ENCODE assay signal across 10 cellular contexts in genomic region chr9:131671150-131671549, GRCh38.
DNase-seq lines count a peak whose midpoint lies in the region; ATAC-seq, FAIRE-seq and TF ChIP-seq lines count a peak whose summit lies in the region.
"Had no signal": no experiment of that assay in that cellular context is flagged by ENCODE, and none has a peak within 500 bp of the region (broad histone marks: within the 10 kb centered on the region; RNA-seq: fewer than 3 reads in every experiment).

No MANE protein-coding gene starts in this region.

- TF ChIP-seq POLR2A in transverse colon (IDR thresholded peaks at IDR 0.05) (no peak), H54 (IDR thresholded peaks at IDR 0.05; ENCODE audit: low read depth, low read length) (no peak)

- no peak overlapping the region for H3K9ac ChIP-seq in mesendoderm (ENCODE audit: low read length)

- no peak overlapping the region for H4K5ac ChIP-seq in mesendoderm (ENCODE audit: low read length)

- H3K9me3 Mint-ChIP-seq in activated naive CD4-positive, alpha-beta T cell treated with anti-CD3 and anti-CD28 coated beads, Interleukin-2, amount 10 ng/mL, durations not matched to agents 7 days and 5 days = no peaks in the 10 kb centered on the region
- no peaks in the 10 kb centered on the region for H3K9me3 Mint-ChIP-seq in activated naive CD4-positive, alpha-beta T cell treated with anti-CD3 and anti-CD28 coated beads, Interleukin-2, amount 50 U/mL, for 72 hours

- CTCF ChIA-PET in activated naive CD4-positive, alpha-beta T cell treated with anti-CD3 and anti-CD28 coated beads, Interleukin-2, amount 10 ng/mL, durations not matched to agents 7 days and 5 days (lab: Charles Lee) = no interaction called here

- TF ChIP-seq EP300 in transverse colon (IDR thresholded peaks at IDR 0.05; ENCODE audit: low read depth) = no peak

- no peak overlapping the region for H2AK5ac ChIP-seq in mesendoderm (ENCODE audit: low read length)

- peaks cover 78% of the 10 kb centered on the region for H3K4me1 Mint-ChIP-seq in activated naive CD4-positive, alpha-beta T cell treated with anti-CD3 and anti-CD28 coated beads, Interleukin-2, amount 10 ng/mL, durations not matched to agents 7 days and 5 days

- no peak overlapping the region for H3K4me2 ChIP-seq in mesendoderm (ENCODE audit: low read length)

- no peak overlapping the region for H3K23ac ChIP-seq in mesendoderm (ENCODE audit: low read length)

- no CpG with 5 or more reads among the region's 9 CpGs for WGBS in mesendoderm (ENCODE audit: extremely low coverage, insufficient coverage, low lambda C conversion rate)
- WGBS in transverse colon (ENCODE audit: low coverage in 1 of 2), 2 donors = 73 to 75% methylated on average over 2 to 9 of the region's 9 CpGs

- no peak overlapping the region for H3K4me3 Mint-ChIP-seq in activated naive CD4-positive, alpha-beta T cell treated with anti-CD3 and anti-CD28 coated beads, Interleukin-2, amount 10 ng/mL, durations not matched to agents 7 days and 5 days

- no peak overlapping the region for H2BK120ac ChIP-seq in mesendoderm (ENCODE audit: low read depth, low read length)

- FAIRE-seq in H54 (lab: Jason Lieb, UNC) = no peak

- no peak overlapping the region for H4K8ac ChIP-seq in mesendoderm (ENCODE audit: low read depth, low read length)

- H3K27ac ChIP-seq in mesendoderm (ENCODE audit: low read depth, low read length) (no peak overlapping the region), transverse colon (peak overlapping the region; percentile 71 to 87 (median 78))

- peaks cover 33% of the 10 kb centered on the region for H3K79me2 ChIP-seq in mesendoderm (ENCODE audit: control insufficient read depth, insufficient read depth, low read length)

- no peak overlapping the region for H2BK15ac ChIP-seq in mesendoderm (replicated peaks; ENCODE audit: low read depth)

- H3K27ac Mint-ChIP-seq in activated naive CD4-positive, alpha-beta T cell treated with anti-CD3 and anti-CD28 coated beads, Interleukin-2, amount 10 ng/mL, durations not matched to agents 7 days and 5 days = peak overlapping the region; percentile 100
- peak overlapping the region; percentile 13 to 88 for H3K27ac Mint-ChIP-seq in activated naive CD4-positive, alpha-beta T cell treated with anti-CD3 and anti-CD28 coated beads, Interleukin-2, amount 50 U/mL, for 72 hours

- no peak for ATAC-seq in activated naive CD4-positive, alpha-beta T cell treated with anti-CD3 and anti-CD28 coated beads, Interleukin-2, amount 50 U/mL, for 72 hours
- ATAC-seq in HG02870 (IDR thresholded peaks at IDR 0.05; ENCODE audit: unreplicated experiment) = no peak

- H3K36me3 ChIP-seq in mesendoderm (ENCODE audit: control insufficient read depth, insufficient read depth, low read length) = no peaks in the 10 kb centered on the region
- no peaks in the 10 kb centered on the region for H3K36me3 ChIP-seq in transverse colon

- H3K4me3 ChIP-seq in mesendoderm (ENCODE audit: low read length) (no peak overlapping the region), transverse colon (no peak overlapping the region)

- TF ChIP-seq CTCF in transverse colon (IDR thresholded peaks at IDR 0.05) = no peak

- peaks cover 27% of the 10 kb centered on the region for H3K4me1 ChIP-seq in mesendoderm (ENCODE audit: control insufficient read depth, low read depth, low read length)
- peaks cover 40 to 53% (median 41%) of the 10 kb centered on the region in 4 donors for H3K4me1 ChIP-seq in transverse colon

- peak overlapping the region; percentile 24 for H3K18ac ChIP-seq in mesendoderm (ENCODE audit: low read length)

- DNase-seq in activated naive CD4-positive, alpha-beta T cell treated with anti-CD3 and anti-CD28 coated beads, Interleukin-2, amount 10 ng/mL, durations not matched to agents 7 days and 5 days = no peak
- no peak for DNase-seq in activated naive CD4-positive, alpha-beta T cell treated with Interleukin-2 at 50 U/mL for 16 hours
- no peak for DNase-seq in activated naive CD4-positive, alpha-beta T cell treated with anti-CD3 and anti-CD28 coated beads, Interleukin-2, amount 50 U/mL, for 72 hours (ENCODE audit: low spot score in 2 of 2)
- DNase-seq in mesendoderm (peak; percentile 60), transverse colon (no peak), H54 (ENCODE audit: insufficient read length, low spot score) (no peak), kidney glomerular epithelial cell (lab: John Stamatoyannopoulos, UW) (no peak)
- DNase-seq: NCI-H2171 treated with DMSO at 0.1 percent for 48 hours, SHP77 treated with DMSO at 0.1 percent for 48 hours had no signal

- H3K36me3 Mint-ChIP-seq in activated naive CD4-positive, alpha-beta T cell treated with anti-CD3 and anti-CD28 coated beads, Interleukin-2, amount 10 ng/mL, durations not matched to agents 7 days and 5 days = peaks cover 18% of the 10 kb centered on the region
- H3K36me3 Mint-ChIP-seq in activated naive CD4-positive, alpha-beta T cell treated with anti-CD3 and anti-CD28 coated beads, Interleukin-2, amount 50 U/mL, for 72 hours = peaks cover 0 to 21% of the 10 kb centered on the region in 2 donors

- H3K56ac ChIP-seq in mesendoderm (ENCODE audit: low read length) = no peak overlapping the region

- H2BK5ac ChIP-seq in mesendoderm (ENCODE audit: low read length) = no peak overlapping the region

- in situ Hi-C loops in transverse colon (cut with MboI; ENCODE audit: low pct_ligation_motif_present in 1 of 4, low pct_unique_long_range_greater_than_20kb in 1 of 4, low sequenced_read_pairs in 3 of 4) = no loop called here

- no peaks in the 10 kb centered on the region for H3K27me3 ChIP-seq in mesendoderm (ENCODE audit: insufficient read depth, low read length, poor library complexity)
- no peaks in the 10 kb centered on the region for H3K27me3 ChIP-seq in transverse colon

- peaks cover 29% of the 10 kb centered on the region for H3K79me1 ChIP-seq in mesendoderm (ENCODE audit: low read length)

- no peaks in the 10 kb centered on the region for H3K9me3 ChIP-seq in transverse colon

- intact Hi-C loops in transverse colon (cut with DNase I; ENCODE audit: low total_unique reads) = no loop called here

- H3K27me3 Mint-ChIP-seq in activated naive CD4-positive, alpha-beta T cell treated with anti-CD3 and anti-CD28 coated beads, Interleukin-2, amount 10 ng/mL, durations not matched to agents 7 days and 5 days = no peaks in the 10 kb centered on the region

- H3K4ac ChIP-seq in mesendoderm (ENCODE audit: low read depth, low read length) = no peak overlapping the region
